ENCODE assay signal across 8 cellular contexts in genomic region chr17:50919321-50920040, GRCh38. TPM values are rescaled to one million over a fixed set of nuclear protein-coding genes. Genes with fewer than 3 reads are reported as not detected.
DNase-seq lines count a peak whose midpoint lies in the region; ATAC-seq, FAIRE-seq and TF ChIP-seq lines count a peak whose summit lies in the region.

No MANE protein-coding gene starts in this region.

- FAIRE-seq in HepG2 (lab: Jason Lieb, UNC) = peak; percentile 70

- peak overlapping the region in 34 of 59 donors; percentile 2 to 44 (median 22) for H3K4me3 ChIP-seq in dorsolateral prefrontal cortex
- peak overlapping the region in 2 of 3 experiments; percentile 31 to 65; a peak in 3 of 6 replicates for H3K4me3 ChIP-seq in HepG2 (replicated peaks in 1 of 3; ENCODE audit: insufficient read depth in 1 of 3, low read depth in 2 of 3, low read length in 3 of 3)

- peak overlapping the region; percentile 39 to 52 for H3K4me3 Mint-ChIP-seq in CD14-positive monocyte

- no TSS peak for BruUV-seq in HepG2 (replicated peaks; lab: Mats Ljungman, UMichigan)

- ATAC-seq in HG02610 (IDR thresholded peaks at IDR 0.05; ENCODE audit: unreplicated experiment) (peak; percentile 67), HepG2 (peak; percentile 74), GM21515 (IDR thresholded peaks at IDR 0.05; ENCODE audit: unreplicated experiment) (no peak)

- H3K79me2 ChIP-seq in HepG2 (ENCODE audit: insufficient read depth, low read length) = no peaks in the 10 kb centered on the region

- H3K4me1 ChIP-seq in HepG2 (ENCODE audit: insufficient read depth, low read length) = peaks cover 100% of the 10 kb centered on the region

- peak overlapping the region; percentile 61 for H3K9ac ChIP-seq in HepG2 (ENCODE audit: insufficient read depth, low read depth, low read length)

- WGBS in HepG2 (ENCODE audit: low lambda C conversion rate) = 11% methylated on average over 14 of the region's 18 CpGs

- H3K9me3 ChIP-seq in HepG2 (ENCODE audit: low read length) = no peaks in the 10 kb centered on the region

- no peaks in the 10 kb centered on the region for H3K27me3 ChIP-seq in dorsolateral prefrontal cortex
- H3K27me3 ChIP-seq in HepG2 (ENCODE audit: control insufficient read depth in 1 of 2, insufficient read depth in 2 of 2, low read length in 2 of 2) = 0 out of 5 replicates have a peak, but pooled peaks cover 0 to 2% of the 10 kb centered on the region in 2 experiments

- peak overlapping the region; percentile 96 to 99 (median 98) for H3K27ac Mint-ChIP-seq in CD14-positive monocyte

- H3K9me3 Mint-ChIP-seq in CD14-positive monocyte = no peaks in the 10 kb centered on the region

- H3K27ac ChIP-seq in dorsolateral prefrontal cortex = peak overlapping the region; percentile 85 to 99 (median 98)
- H3K27ac ChIP-seq in HepG2 (ENCODE audit: extremely low read length, insufficient read depth, low read length) = peak overlapping the region; percentile 5

- H3K4me1 Mint-ChIP-seq in CD14-positive monocyte = peaks cover 58% of the 10 kb centered on the region

- TF ChIP-seq EP300 in HepG2 (IDR thresholded peaks at IDR 0.05; ENCODE audit: low read depth in 2 of 2, low read length in 2 of 2) (no peak), HepG2 (CRISPR knock-in tag; IDR thresholded peaks at IDR 0.05; ENCODE audit: borderline replicate concordance) (no peak)

- H3K4me2 ChIP-seq in HepG2 (ENCODE audit: low read depth, low read length) = peak overlapping the region; percentile 77

- 0 out of 2 replicates have a peak, but pooled peaks have one; percentile 9 for TF ChIP-seq RAD21 in HepG2 (CRISPR knock-in tag; IDR thresholded peaks at IDR 0.05)

- no peaks in the 10 kb centered on the region for H3K36me3 ChIP-seq in HepG2 (replicated peaks in 1 of 2; ENCODE audit: control insufficient read depth in 1 of 2, insufficient read depth in 2 of 2, low read length in 2 of 2)

- CTCF ChIA-PET in HepG2 (lab: Yijun Ruan, JAX; ENCODE audit: low intra/inter-chr PET ratio, low total read pairs) = no interaction called here

- H2AFZ ChIP-seq in HepG2 (ENCODE audit: low read length) = no peak overlapping the region

- H3K36me3 Mint-ChIP-seq in CD14-positive monocyte = peaks cover 3 to 4% of the 10 kb centered on the region in 2 donors

- intact Hi-C loops in CD14-positive monocyte (cut with micrococcal nuclease) (loop anchor here (2.0 to 10.0 kb wide), 3 partner anchors 13 to 55 kb away; partner anchors contain the start of gene TOB1 (in 1 of the 2)), dorsolateral prefrontal cortex (cut with DNase I) (loop anchor here in 1 of 2 donors (1.0 kb wide), 1 partner anchor 52 kb away; no protein-coding TSS in a partner anchor), HepG2 (cut with micrococcal nuclease; ENCODE audit: unreplicated experiment) (loop anchor here (1.0 kb wide), 1 partner anchor 12 kb away; no protein-coding TSS in a partner anchor)

- POLR2A ChIA-PET in HepG2 (lab: Yijun Ruan, JAX) = interaction anchor here (1.1 to 11.0 kb wide), 11 partner anchors 11 to 67 kb away, joined by 3 to 177 read pairs (median 10); partner anchors contain the start of gene TOB1

- H3K27me3 Mint-ChIP-seq in CD14-positive monocyte (ENCODE audit: low read depth in 3 of 3) = peaks cover 0 to 2% (median 0%) of the 10 kb centered on the region in 3 donors

- in situ Hi-C loops in HepG2 (cut with HindIII; ENCODE audit: extremely low pct_ligation_motif_present, low pct_unique_long_range_greater_than_20kb) = no loop called here

- no peak for TF ChIP-seq POLR2A in HepG2 (IDR thresholded peaks at IDR 0.05; ENCODE audit: insufficient read depth in 1 of 2, low read depth in 2 of 2, low read length in 2 of 2)

- no peaks in the 10 kb centered on the region for H4K20me1 ChIP-seq in HepG2 (ENCODE audit: insufficient read depth, low read length)

- DNase-seq in CD14-positive monocyte (ENCODE audit: low spot score) (peak; percentile 97), NCI-H524 (lab: John Stamatoyannopoulos, UW) (peak; percentile 53 to 76), dorsolateral prefrontal cortex (peak; percentile 89 to 98 (median 98)), HepG2 (ENCODE audit: low spot score) (peak; percentile 86)
- peak; percentile 45 to 58 for DNase-seq in activated CD8-positive, alpha-beta memory T cell treated with anti-CD3 and anti-CD28 coated beads for 4 hours (ENCODE audit: low read depth in 2 of 2)
- peak; percentile 59 for DNase-seq in stimulated activated CD4-positive, alpha-beta T cell treated with anti-CD3 and anti-CD28 coated beads, Interleukin-2, amount 100 ng/mL, for 4 hours (ENCODE audit: low read depth)

- TF ChIP-seq CTCF in CD14-positive monocyte (IDR thresholded peaks at IDR 0.05) = no peak
- peak in 30 of 56 donors; percentile 7 to 47 (median 22) for TF ChIP-seq CTCF in dorsolateral prefrontal cortex (IDR thresholded peaks at IDR 0.05 in 54 of 56, conservative IDR thresholded peaks at IDR 0.05 in 2 of 56; ENCODE audit: low read depth in 1 of 56, partially characterized antibody in 56 of 56)
- TF ChIP-seq CTCF in HepG2 (CRISPR knock-in tag; IDR thresholded peaks at IDR 0.05) = peak; percentile 19

TF ChIP-seq in HepG2, 621 proteins besides CTCF, POLR2A, EP300 and RAD21 (continues in another document):
- TF ChIP-seq ZNF282 (IDR thresholded peaks at IDR 0.05; ENCODE audit: partially characterized antibody) (no peak), YEATS2 (CRISPR knock-in tag; IDR thresholded peaks at IDR 0.05; ENCODE audit: borderline replicate concordance) (peak; percentile 30; the same call in 1 of the 2 replicates), GATAD2A (CRISPR knock-in tag; IDR thresholded peaks at IDR 0.05) (peak; percentile 82), ZNF510 (CRISPR knock-in tag; IDR thresholded peaks at IDR 0.05; ENCODE audit: low read depth) (0 out of 2 replicates have a peak, but pooled peaks have one; percentile 33), POLR2G (IDR thresholded peaks at IDR 0.05; ENCODE audit: low read depth, low read length) (no peak), PRDM10 (CRISPR knock-in tag; IDR thresholded peaks at IDR 0.05; ENCODE audit: low read depth) (no peak), NR0B2 (CRISPR knock-in tag; IDR thresholded peaks at IDR 0.05) (peak; percentile 17; the same call in 1 of the 2 replicates), ZNF83 (CRISPR knock-in tag; IDR thresholded peaks at IDR 0.05; ENCODE audit: borderline replicate concordance) (no peak)

RNA-seq across cellular contexts. Expression of gene TOB1, which starts 53.3 kb away (rescaled TPM):
- polyA plus RNA-seq in CD14-positive monocyte (10 to 100 TPM; 18.5 to 41.0 TPM), HepG2 (2011; rRNA removed) (52.5 and 57.7 TPM in 2 replicates)
- total RNA-seq in dorsolateral prefrontal cortex (10 to 100 TPM; 41.0 to 97.0 (median 58.6) TPM), HepG2 (2016; rRNA removed; fragmentation: Illumina TruSeq; extraction: Trizol) (19.4 and 21.9 TPM in 2 replicates)
- total RNA-seq in HepG2 (2016; cell fraction: cytosol; rRNA removed; fragmentation: Illumina TruSeq; extraction: Trizol; ENCODE audit: low read depth) = 4.8 and 6.1 TPM in 2 replicates
- 15.4 and 18.3 TPM in 2 replicates for total RNA-seq in HepG2 (2016; cell fraction: insoluble cytoplasmic fraction; rRNA removed; fragmentation: Illumina TruSeq; extraction: Trizol)
- 17.3 and 20.5 TPM in 2 replicates for total RNA-seq in HepG2 (2016; cell fraction: membrane; rRNA removed; fragmentation: Illumina TruSeq; extraction: Trizol)
- 32.5 and 39.5 TPM in 2 replicates for total RNA-seq in HepG2 (2016; cell fraction: nucleus; rRNA removed; fragmentation: Illumina TruSeq; extraction: Trizol)
- 34.6 and 53.8 TPM in 2 replicates for polyA plus RNA-seq in HepG2 (2011; cell fraction: cytosol; rRNA removed)
- polyA plus RNA-seq in HepG2 (2011; cell fraction: nucleus; rRNA removed) = 22.7 and 27.8 TPM in 2 replicates
- polyA plus RNA-seq in HepG2 (2012) = 77.1 and 86.3 TPM in 2 replicates
- polyA plus RNA-seq in HepG2 (2016; cell fraction: cytosol; fragmentation: Illumina TruSeq; extraction: Trizol; ENCODE audit: low read depth) = 11.4 and 11.5 TPM in 2 replicates
- 38.0 and 41.3 TPM in 2 replicates for polyA plus RNA-seq in HepG2 (2016; cell fraction: insoluble cytoplasmic fraction; fragmentation: Illumina TruSeq; extraction: Trizol; ENCODE audit: low read depth)
- 23.3 and 26.8 TPM in 2 replicates for polyA plus RNA-seq in HepG2 (2016; cell fraction: membrane; fragmentation: Illumina TruSeq; extraction: Trizol; ENCODE audit: low read depth)
- 96.0 and 102 TPM in 2 replicates for polyA plus RNA-seq in HepG2 (2016; cell fraction: nucleus; fragmentation: Illumina TruSeq; extraction: Trizol; ENCODE audit: insufficient read depth, low read depth)
- polyA minus RNA-seq in HepG2 (2011; rRNA and poly(A)+ RNA removed; ENCODE audit: low replicate concordance) = 82.9 and 106 TPM in 2 replicates
- 53.5 and 57.1 TPM in 2 replicates for polyA minus RNA-seq in HepG2 (2011; cell fraction: cytosol; rRNA and poly(A)+ RNA removed)
- 28.7 and 29.6 TPM in 2 replicates for polyA minus RNA-seq in HepG2 (2011; cell fraction: nucleus; rRNA and poly(A)+ RNA removed)
